In the genomic region with DNA sequence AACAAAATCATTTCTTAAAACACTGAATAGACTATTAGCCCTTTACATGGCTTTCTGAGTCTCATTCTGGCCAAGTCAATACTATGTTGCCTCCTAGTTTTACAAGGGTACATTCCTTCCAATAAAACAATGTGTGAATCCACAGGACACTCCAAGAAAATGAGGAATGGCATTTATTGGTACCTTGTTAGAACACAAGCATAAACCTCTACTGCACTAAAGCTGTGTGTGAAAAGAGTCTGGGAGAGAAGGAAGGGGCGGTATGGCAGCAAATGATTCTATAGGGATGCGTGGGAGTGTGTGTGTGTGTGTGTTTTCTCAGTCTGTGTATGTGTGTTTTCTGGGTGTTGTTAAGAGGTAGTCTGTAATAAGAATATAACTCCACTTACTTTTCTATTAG, we compare ENCODE assay signal across 35 cellular contexts. TPM values are rescaled to one million over a fixed set of nuclear protein-coding genes. Genes with fewer than 3 reads are reported as not detected.
DNase-seq lines count a peak whose midpoint lies in the region; ATAC-seq and TF ChIP-seq lines count a peak whose summit lies in the region.
"Had no signal": no experiment of that assay in that cellular context is flagged by ENCODE, and none has a peak within 500 bp of the region (broad histone marks: within the 10 kb centered on the region; RNA-seq: fewer than 3 reads in every experiment).

No MANE protein-coding gene starts in this region.

- H3K27me3 ChIP-seq in GM23248 (replicated peaks; ENCODE audit: insufficient read depth) (no peaks in the 10 kb centered on the region), skeletal muscle satellite cell (ENCODE audit: control insufficient read depth, insufficient read depth, low read length) (no peaks in the 10 kb centered on the region), Peyer's patch (peaks cover 0 to 3% of the 10 kb centered on the region in 2 donors)
- H3K27me3 ChIP-seq: cardiac muscle cell, neural progenitor cell, transverse colon had no signal

- TF ChIP-seq CTCF in VCaP (conservative IDR thresholded peaks at IDR 0.05) (no peak), Peyer's patch (IDR thresholded peaks at IDR 0.05) (no peak)

- H3K27ac ChIP-seq in GM23248 = no peak overlapping the region
- peak overlapping the region; percentile 63 for H3K27ac ChIP-seq in VCaP
- no peak overlapping the region for H3K27ac ChIP-seq in Peyer's patch
- H3K27ac ChIP-seq: cardiac muscle cell, HL-60, neural progenitor cell had no signal

- H3K4me1 ChIP-seq in GM23248 (ENCODE audit: insufficient read depth) (peaks cover 30% of the 10 kb centered on the region), skeletal muscle satellite cell (ENCODE audit: control insufficient read depth, insufficient read depth, low read length) (peaks cover 42% of the 10 kb centered on the region), Peyer's patch (no peaks in the 10 kb centered on the region)
- H3K4me1 ChIP-seq: neural progenitor cell had no signal

- no peaks in the 10 kb centered on the region for H4K20me1 ChIP-seq in GM23248 (ENCODE audit: insufficient read depth)

- H3K4me3 ChIP-seq in GM23248 = no peak overlapping the region
- no peak overlapping the region for H3K4me3 ChIP-seq in skeletal muscle satellite cell (ENCODE audit: low read length)
- no peak overlapping the region for H3K4me3 ChIP-seq in Peyer's patch
- H3K4me3 ChIP-seq: cardiac muscle cell, coronary artery, neural progenitor cell, PC-9, transverse colon had no signal

- in situ Hi-C loops in GM23248 (cut with MboI) = no loop called here

- no peaks in the 10 kb centered on the region for H3K79me2 ChIP-seq in GM23248 (ENCODE audit: insufficient read depth)

- H3K9me3 ChIP-seq in GM23248 (ENCODE audit: low read depth) = no peaks in the 10 kb centered on the region
- H3K9me3 ChIP-seq in skeletal muscle satellite cell (replicated peaks; ENCODE audit: low read length) = no peaks in the 10 kb centered on the region
- no peaks in the 10 kb centered on the region for H3K9me3 ChIP-seq in Peyer's patch
- H3K9me3 ChIP-seq: transverse colon had no signal

- H3F3A ChIP-seq in GM23248 (ENCODE audit: insufficient read depth) = peaks cover 12% of the 10 kb centered on the region; the same call in 1 of the 2 replicates

- H3K9ac ChIP-seq in GM23248 = no peak overlapping the region
- peak overlapping the region; percentile 73 for H3K9ac ChIP-seq in skeletal muscle satellite cell (ENCODE audit: low read depth, low read length)
- H3K9ac ChIP-seq: neural progenitor cell had no signal

- no peak for TF ChIP-seq POLR2A in Peyer's patch (IDR thresholded peaks at IDR 0.05)

- no peak for DNase-seq in GM23248
- DNase-seq in left colon = no peak
- DNase-seq in nucleus accumbens (lab: John Stamatoyannopoulos, UW) = no peak
- DNase-seq in Peyer's patch = no peak
- no peak for DNase-seq in ureter (ENCODE audit: low spot score)
- DNase-seq: activated CD4-positive, alpha-beta T cell treated with anti-CD3 and anti-CD28 coated beads for 48 hours; activated CD8-positive, alpha-beta memory T cell treated with anti-CD3 and anti-CD28 coated beads for 24 hours; C1 segment of cervical spinal cord; COR-L47; DMS53; effector CD8-positive, alpha-beta T cell; GDM1; GOT3; hippocampal formation; KG1; left cardiac atrium; mesendoderm; NCI-H1417; NCI-H2029 treated with DMSO at 0.1 percent for 48 hours; NCI-H226; NCI-H526 treated with DMSO at 0.1 percent for 48 hours; PC-9; posterior cingulate gyrus; SHP77 treated with DMSO at 0.1 percent for 48 hours; SW 1271; transverse colon had no signal

- ATAC-seq in left colon (peak; percentile 74), GM18867 (IDR thresholded peaks at IDR 0.05; ENCODE audit: unreplicated experiment) (no peak)
- ATAC-seq: activated naive CD4-positive, alpha-beta T cell treated with anti-CD3 and anti-CD28 coated beads, Interleukin-2, amount 50 U/mL, for 72 hours; stimulated activated effector memory CD8-positive, alpha-beta T cell treated with anti-CD3 and anti-CD28 coated beads, Interleukin-12 subunit alpha, Interleukin-12 subunit beta, amount 100 ng/mL, for 72 hours had no signal

- intact Hi-C loops in left colon (cut with DNase I, micrococcal nuclease) = no loop called here

- peak overlapping the region; percentile 40 for H3K4me2 ChIP-seq in GM23248 (ENCODE audit: unreplicated experiment)
- peak overlapping the region; percentile 46 for H3K4me2 ChIP-seq in skeletal muscle satellite cell (ENCODE audit: low read length)
- H3K4me2 ChIP-seq: neural progenitor cell, PC-9 had no signal

- 96 to 98% methylated on average over 2 of the region's 2 CpGs for WGBS in GM23248 (ENCODE audit: low coverage in 1 of 2, low lambda C conversion rate in 2 of 2, missing lambda C conversion rate in 2 of 2), 2 experiments

- no peak overlapping the region for H2AFZ ChIP-seq in GM23248
- H2AFZ ChIP-seq: neural progenitor cell, PC-9 had no signal

- H3K36me3 ChIP-seq in GM23248 (ENCODE audit: low read depth) = no peaks in the 10 kb centered on the region
- no peaks in the 10 kb centered on the region for H3K36me3 ChIP-seq in skeletal muscle satellite cell (ENCODE audit: insufficient read depth, low read length)
- no peaks in the 10 kb centered on the region for H3K36me3 ChIP-seq in Peyer's patch
- H3K36me3 ChIP-seq: cardiac muscle cell, neural progenitor cell, transverse colon had no signal

- H3K9me2 ChIP-seq in GM23248 (ENCODE audit: insufficient read depth) = no peaks in the 10 kb centered on the region

RNA-seq across cellular contexts. Expression of gene CXCL1, which starts 48.9 kb away (rescaled TPM):
- 12.9 and 14.8 TPM in 2 replicates for total RNA-seq in GM23248 (2014; rRNA removed; shearing (Covaris generic))
- 12.6 and 13.9 TPM in 2 replicates for polyA plus RNA-seq in GM23248 (2016; fragmentation: Nextera tagmentation; extraction: Ambion mirVana)
- total RNA-seq in left colon (10 to 100 TPM in 1 of 2 donors, 1 to 10 TPM in 1; 4.3 to 22.3 TPM), Peyer's patch (10 to 100 TPM in 1 of 4 donors, 1 to 10 TPM in 3; 4.1 to 69.3 (median 6.8) TPM), ureter (0.55 TPM)
- 81.4 and 235 TPM in 2 replicates for total RNA-seq in skeletal muscle satellite cell (2012; rRNA removed)
- total RNA-seq: activated naive CD4-positive, alpha-beta T cell treated with anti-CD3 and anti-CD28 coated beads, Interleukin-2, amount 50 U/mL, for 72 hours; cardiac muscle cell had no signal
- polyA plus RNA-seq: cardiac muscle cell had no signal
